In the genomic region with DNA sequence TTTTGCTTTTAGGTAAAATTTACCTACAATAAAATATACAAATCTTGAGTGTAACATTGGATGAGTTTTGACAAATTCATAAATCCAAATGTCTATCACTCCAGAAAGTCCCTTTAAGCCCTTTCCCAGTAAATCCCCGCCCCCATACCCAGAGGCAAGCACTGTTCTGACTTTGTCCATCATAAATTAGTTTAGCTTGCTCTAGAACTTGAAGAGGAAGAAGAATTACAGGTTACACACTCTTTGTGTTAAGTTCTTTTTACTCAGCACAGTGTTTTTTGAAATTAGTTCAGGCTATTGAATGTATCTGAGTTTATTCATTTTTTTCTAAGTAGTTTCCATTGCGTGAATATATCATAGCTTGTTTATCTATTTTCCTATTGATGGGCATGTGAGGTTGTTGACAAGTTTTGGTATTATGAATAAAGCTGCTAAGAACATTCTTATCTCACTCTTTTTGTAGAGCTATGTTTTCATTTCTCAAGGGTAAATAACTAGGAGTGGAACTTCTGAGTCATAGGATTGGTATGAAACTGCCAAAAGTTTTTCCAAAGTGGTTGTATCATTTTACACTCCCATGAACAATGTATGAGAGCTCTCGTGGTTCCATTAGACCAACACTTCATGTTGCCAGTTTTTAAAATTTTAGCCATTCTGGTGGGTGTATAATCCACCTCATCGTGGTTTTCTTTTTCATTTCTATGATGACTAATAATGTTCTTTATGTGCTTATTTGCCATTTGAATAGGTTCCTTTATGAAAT, we compare ENCODE assay signal across 8 cellular contexts. TPM values are rescaled to one million over a fixed set of nuclear protein-coding genes. Genes with fewer than 3 reads are reported as not detected.
DNase-seq lines count a peak whose midpoint lies in the region; ATAC-seq and TF ChIP-seq lines count a peak whose summit lies in the region.
"Had no signal": no experiment of that assay in that cellular context is flagged by ENCODE, and none has a peak within 500 bp of the region (broad histone marks: within the 10 kb centered on the region; RNA-seq: fewer than 3 reads in every experiment).

No MANE protein-coding gene starts in this region.

- no peak for TF ChIP-seq CTCF in kidney epithelial cell (IDR thresholded peaks at IDR 0.05; ENCODE audit: insufficient read depth, low read length, poor library complexity, severe bottlenecking)

- no peaks in the 10 kb centered on the region for H3K9me3 ChIP-seq in effector memory CD4-positive, alpha-beta T cell (ENCODE audit: control insufficient read depth, low read length)
- H3K9me3 ChIP-seq: ovary had no signal

- no peaks in the 10 kb centered on the region for H3K36me3 Mint-ChIP-seq in activated CD8-positive, alpha-beta T cell treated with anti-CD3 and anti-CD28 coated beads, Interleukin-2, amount 10 ng/mL, durations not matched to agents 7 days and 5 days (ENCODE audit: low read depth)

- no peak for DNase-seq in activated CD8-positive, alpha-beta T cell treated with anti-CD3 and anti-CD28 coated beads, Interleukin-2, amount 10 ng/mL, durations not matched to agents 7 days and 5 days
- DNase-seq in kidney epithelial cell (ENCODE audit: low read depth) (peak; percentile 58), hypothalamus (lab: John Stamatoyannopoulos, UW) (no peak)
- no peak for DNase-seq in effector memory CD4-positive, alpha-beta T cell

- CTCF ChIA-PET in activated CD8-positive, alpha-beta T cell treated with anti-CD3 and anti-CD28 coated beads, Interleukin-2, amount 10 ng/mL, durations not matched to agents 7 days and 5 days (lab: Charles Lee) = interaction anchor here (0.8 to 1.2 kb wide), 6 partner anchors 31 to 104 kb away, joined by 3 to 4 read pairs (median 3); a partner anchor contains a TSS

- no peaks in the 10 kb centered on the region for H3K27me3 Mint-ChIP-seq in activated CD8-positive, alpha-beta T cell treated with anti-CD3 and anti-CD28 coated beads, Interleukin-2, amount 10 ng/mL, durations not matched to agents 7 days and 5 days (ENCODE audit: low read depth)

- ATAC-seq in GM18868 (IDR thresholded peaks at IDR 0.05; ENCODE audit: unreplicated experiment) (peak; percentile 86), HG02884 (IDR thresholded peaks at IDR 0.05; ENCODE audit: unreplicated experiment) (peak; percentile 78), HG03139 (IDR thresholded peaks at IDR 0.05; ENCODE audit: unreplicated experiment) (no peak)
- peak; percentile 42 for ATAC-seq in activated CD8-positive, alpha-beta T cell treated with anti-CD3 and anti-CD28 coated beads, Interleukin-2, amount 10 ng/mL, durations not matched to agents 7 days and 5 days

- no peaks in the 10 kb centered on the region for H3K4me1 ChIP-seq in effector memory CD4-positive, alpha-beta T cell (ENCODE audit: control insufficient read depth, insufficient read depth, low read length, poor library complexity, severe bottlenecking)

- no peak overlapping the region for H3K4me3 ChIP-seq in kidney epithelial cell (ENCODE audit: low read depth, low read length)
- no peak overlapping the region for H3K4me3 ChIP-seq in effector memory CD4-positive, alpha-beta T cell (ENCODE audit: insufficient read depth, low read depth, low read length, poor library complexity, severe bottlenecking)
- H3K4me3 ChIP-seq: ovary had no signal

- no peak overlapping the region for H3K27ac Mint-ChIP-seq in activated CD8-positive, alpha-beta T cell treated with anti-CD3 and anti-CD28 coated beads, Interleukin-2, amount 10 ng/mL, durations not matched to agents 7 days and 5 days

- H3K36me3 ChIP-seq in kidney epithelial cell (ENCODE audit: control insufficient read depth, insufficient read depth, low read length) = no peaks in the 10 kb centered on the region
- no peaks in the 10 kb centered on the region for H3K36me3 ChIP-seq in effector memory CD4-positive, alpha-beta T cell (ENCODE audit: control insufficient read depth, insufficient read depth, low read length)
- H3K36me3 ChIP-seq: ovary had no signal

- H3K27ac ChIP-seq in effector memory CD4-positive, alpha-beta T cell (ENCODE audit: insufficient read depth, low read length, poor library complexity, severe bottlenecking) = no peak overlapping the region

- POLR2A ChIA-PET in activated CD8-positive, alpha-beta T cell treated with anti-CD3 and anti-CD28 coated beads, Interleukin-2, amount 10 ng/mL, durations not matched to agents 7 days and 5 days (lab: Charles Lee) = no interaction called here

- H3K9me3 Mint-ChIP-seq in activated CD8-positive, alpha-beta T cell treated with anti-CD3 and anti-CD28 coated beads, Interleukin-2, amount 10 ng/mL, durations not matched to agents 7 days and 5 days (ENCODE audit: insufficient read depth) = peaks cover 10% of the 10 kb centered on the region

- no peak overlapping the region for H3K4me3 Mint-ChIP-seq in activated CD8-positive, alpha-beta T cell treated with anti-CD3 and anti-CD28 coated beads, Interleukin-2, amount 10 ng/mL, durations not matched to agents 7 days and 5 days

- H3K27me3 ChIP-seq in kidney epithelial cell (ENCODE audit: control insufficient read depth, insufficient read depth, low read length) = no peaks in the 10 kb centered on the region
- no peaks in the 10 kb centered on the region for H3K27me3 ChIP-seq in effector memory CD4-positive, alpha-beta T cell (replicated peaks; ENCODE audit: control insufficient read depth, insufficient read depth, low read length, poor library complexity, severe bottlenecking)
- H3K27me3 ChIP-seq: ovary had no signal

- H3K4me1 Mint-ChIP-seq in activated CD8-positive, alpha-beta T cell treated with anti-CD3 and anti-CD28 coated beads, Interleukin-2, amount 10 ng/mL, durations not matched to agents 7 days and 5 days (ENCODE audit: low read depth) = peaks cover 10% of the 10 kb centered on the region

RNA-seq across cellular contexts. Expression of a gene that starts 22.4 kb away (rescaled TPM):
- total RNA-seq in activated CD8-positive, alpha-beta T cell treated with anti-CD3 and anti-CD28 coated beads, Interleukin-2, amount 10 ng/mL, durations not matched to agents 7 days and 5 days = 10 to 100 TPM; 17.8 to 19.0 TPM
- 0.21 and 1.3 TPM in 2 replicates for total RNA-seq in kidney epithelial cell
